ENCODE assay signal across 1 cellular context in the genomic region with DNA sequence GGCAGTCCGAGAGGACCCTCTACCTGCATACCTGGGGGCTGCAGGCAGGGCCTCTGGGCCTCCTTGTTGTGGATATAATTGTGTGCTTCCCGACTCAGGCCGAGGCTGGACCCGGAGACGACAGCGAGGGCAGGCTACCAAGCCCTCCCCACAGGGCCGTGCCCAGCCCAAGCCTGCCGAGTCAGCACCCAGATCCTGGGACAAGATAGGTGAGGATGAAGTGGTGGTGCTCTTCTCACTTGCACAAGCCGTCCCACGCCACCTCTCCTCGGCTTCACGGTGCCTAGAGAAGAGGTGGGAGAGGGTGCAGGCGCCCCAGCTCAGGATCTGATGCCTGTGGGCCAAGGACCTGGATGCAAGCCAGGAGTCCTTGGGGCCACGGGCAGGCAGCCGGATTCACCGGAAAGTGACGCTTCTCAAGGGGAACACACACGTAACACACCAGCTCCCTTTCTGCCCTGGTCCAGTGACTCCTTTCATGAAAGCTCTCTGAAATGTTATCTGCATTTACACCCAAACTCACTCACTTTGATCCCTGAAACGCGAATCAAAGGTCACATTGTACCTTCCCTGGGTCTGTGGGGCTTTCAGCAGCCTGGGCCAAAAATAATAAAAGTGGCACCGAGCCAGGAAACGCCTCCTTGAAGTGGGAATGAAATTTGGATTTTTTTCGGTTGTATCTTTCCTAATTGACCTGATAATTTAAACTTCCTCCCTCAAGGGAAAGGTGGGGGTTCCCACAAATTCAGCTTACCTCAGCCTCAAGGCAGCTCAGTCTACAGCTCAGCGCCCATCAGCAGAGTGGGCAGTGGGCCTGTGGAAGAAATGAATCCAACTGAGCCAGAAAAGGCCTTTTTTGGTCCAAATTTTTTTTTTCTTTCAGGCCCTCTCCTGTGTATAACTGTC.
TF ChIP-seq lines count a peak whose summit lies in the region.

No MANE protein-coding gene starts in this region.

TF ChIP-seq in GM12878, 131 proteins besides CTCF, POLR2A, EP300 and RAD21 (continued from another document and continues in another):
- TF ChIP-seq, protein P1, sequence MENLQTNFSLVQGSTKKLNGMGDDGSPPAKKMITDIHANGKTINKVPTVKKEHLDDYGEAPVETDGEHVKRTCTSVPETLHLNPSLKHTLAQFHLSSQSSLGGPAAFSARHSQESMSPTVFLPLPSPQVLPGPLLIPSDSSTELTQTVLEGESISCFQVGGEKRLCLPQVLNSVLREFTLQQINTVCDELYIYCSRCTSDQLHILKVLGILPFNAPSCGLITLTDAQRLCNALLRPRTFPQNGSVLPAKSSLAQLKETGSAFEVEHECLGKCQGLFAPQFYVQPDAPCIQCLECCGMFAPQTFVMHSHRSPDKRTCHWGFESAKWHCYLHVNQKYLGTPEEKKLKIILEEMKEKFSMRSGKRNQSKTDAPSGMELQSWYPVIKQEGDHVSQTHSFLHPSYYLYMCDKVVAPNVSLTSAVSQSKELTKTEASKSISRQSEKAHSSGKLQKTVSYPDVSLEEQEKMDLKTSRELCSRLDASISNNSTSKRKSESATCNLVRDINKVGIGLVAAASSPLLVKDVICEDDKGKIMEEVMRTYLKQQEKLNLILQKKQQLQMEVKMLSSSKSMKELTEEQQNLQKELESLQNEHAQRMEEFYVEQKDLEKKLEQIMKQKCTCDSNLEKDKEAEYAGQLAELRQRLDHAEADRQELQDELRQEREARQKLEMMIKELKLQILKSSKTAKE (IDR thresholded peaks at IDR 0.05; ENCODE audit: low read depth, poor library complexity, severe bottlenecking) = no peak
- TF ChIP-seq PML (IDR thresholded peaks at IDR 0.05; ENCODE audit: low read length) (peak; percentile 8), TCF12 (IDR thresholded peaks at IDR 0.05; ENCODE audit: low read depth, low read length) (no peak), TBL1XR1 (IDR thresholded peaks at IDR 0.05; ENCODE audit: low read depth, low read length) (no peak), PAX5 (IDR thresholded peaks at IDR 0.05; ENCODE audit: borderline replicate concordance, low read depth, low read length) (peak; percentile 65; the same call in 1 of the 2 replicates), MTA3 (IDR thresholded peaks at IDR 0.05; ENCODE audit: borderline replicate concordance, low read length) (no peak), SUZ12 (IDR thresholded peaks at IDR 0.05; ENCODE audit: unreplicated experiment) (no peak), NFXL1 (IDR thresholded peaks at IDR 0.05; ENCODE audit: borderline replicate concordance) (no peak), ZNF24 (IDR thresholded peaks at IDR 0.05) (no peak), RCOR1 (conservative IDR thresholded peaks at IDR 0.05; ENCODE audit: low read depth, low read length) (no peak), CREB1 (IDR thresholded peaks at IDR 0.05; ENCODE audit: low read depth) (peak; percentile 70; the same call in 1 of the 2 replicates), CHD4 (IDR thresholded peaks at IDR 0.05) (no peak), WRNIP1 (IDR thresholded peaks at IDR 0.05; ENCODE audit: borderline replicate concordance, low read depth, low read length) (no peak), GABPA (IDR thresholded peaks at IDR 0.05; ENCODE audit: low read depth) (no peak; the same call in 1 of the 2 replicates), ETV6 (conservative IDR thresholded peaks at IDR 0.05 in 1 of 2, IDR thresholded peaks at IDR 0.05 in 1 of 2; ENCODE audit: borderline replicate concordance in 1 of 2, low read depth in 1 of 2) (0 out of 4 replicates have a peak, but pooled peaks of 1 of the 2 experiments have one; percentile 44), ZNF592 (IDR thresholded peaks at IDR 0.05) (no peak; the same call in 1 of the 2 replicates), ZBED1 (IDR thresholded peaks at IDR 0.05; ENCODE audit: borderline replicate concordance) (no peak), MYC (IDR thresholded peaks at IDR 0.05; ENCODE audit: insufficient read depth, insufficient read length, insufficient replicate concordance, low read length, severe bottlenecking) (no peak), BACH1 (IDR thresholded peaks at IDR 0.05; ENCODE audit: borderline replicate concordance) (no peak), E2F4 (IDR thresholded peaks at IDR 0.05; ENCODE audit: low read depth, low read length) (no peak), KAT2A (conservative IDR thresholded peaks at IDR 0.05; ENCODE audit: control insufficient read depth, low read depth, low read length) (no peak), IKZF1 (conservative IDR thresholded peaks at IDR 0.05) (peak; percentile 30; the same call in 1 of the 2 replicates), ZNF384 (IDR thresholded peaks at IDR 0.05; ENCODE audit: borderline replicate concordance, low read depth, low read length) (no peak), SIX5 (IDR thresholded peaks at IDR 0.05; ENCODE audit: low read depth, low read length, severe bottlenecking) (no peak), STAT3 (IDR thresholded peaks at IDR 0.05; ENCODE audit: low read depth, low read length) (no peak), SREBF2 (IDR thresholded peaks at IDR 0.05; ENCODE audit: low read length) (no peak)
- TF ChIP-seq, protein P2, sequence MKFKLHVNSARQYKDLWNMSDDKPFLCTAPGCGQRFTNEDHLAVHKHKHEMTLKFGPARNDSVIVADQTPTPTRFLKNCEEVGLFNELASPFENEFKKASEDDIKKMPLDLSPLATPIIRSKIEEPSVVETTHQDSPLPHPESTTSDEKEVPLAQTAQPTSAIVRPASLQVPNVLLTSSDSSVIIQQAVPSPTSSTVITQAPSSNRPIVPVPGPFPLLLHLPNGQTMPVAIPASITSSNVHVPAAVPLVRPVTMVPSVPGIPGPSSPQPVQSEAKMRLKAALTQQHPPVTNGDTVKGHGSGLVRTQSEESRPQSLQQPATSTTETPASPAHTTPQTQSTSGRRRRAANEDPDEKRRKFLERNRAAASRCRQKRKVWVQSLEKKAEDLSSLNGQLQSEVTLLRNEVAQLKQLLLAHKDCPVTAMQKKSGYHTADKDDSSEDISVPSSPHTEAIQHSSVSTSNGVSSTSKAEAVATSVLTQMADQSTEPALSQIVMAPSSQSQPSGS (IDR thresholded peaks at IDR 0.05; ENCODE audit: low read length) = no peak
- TF ChIP-seq, protein P3, sequence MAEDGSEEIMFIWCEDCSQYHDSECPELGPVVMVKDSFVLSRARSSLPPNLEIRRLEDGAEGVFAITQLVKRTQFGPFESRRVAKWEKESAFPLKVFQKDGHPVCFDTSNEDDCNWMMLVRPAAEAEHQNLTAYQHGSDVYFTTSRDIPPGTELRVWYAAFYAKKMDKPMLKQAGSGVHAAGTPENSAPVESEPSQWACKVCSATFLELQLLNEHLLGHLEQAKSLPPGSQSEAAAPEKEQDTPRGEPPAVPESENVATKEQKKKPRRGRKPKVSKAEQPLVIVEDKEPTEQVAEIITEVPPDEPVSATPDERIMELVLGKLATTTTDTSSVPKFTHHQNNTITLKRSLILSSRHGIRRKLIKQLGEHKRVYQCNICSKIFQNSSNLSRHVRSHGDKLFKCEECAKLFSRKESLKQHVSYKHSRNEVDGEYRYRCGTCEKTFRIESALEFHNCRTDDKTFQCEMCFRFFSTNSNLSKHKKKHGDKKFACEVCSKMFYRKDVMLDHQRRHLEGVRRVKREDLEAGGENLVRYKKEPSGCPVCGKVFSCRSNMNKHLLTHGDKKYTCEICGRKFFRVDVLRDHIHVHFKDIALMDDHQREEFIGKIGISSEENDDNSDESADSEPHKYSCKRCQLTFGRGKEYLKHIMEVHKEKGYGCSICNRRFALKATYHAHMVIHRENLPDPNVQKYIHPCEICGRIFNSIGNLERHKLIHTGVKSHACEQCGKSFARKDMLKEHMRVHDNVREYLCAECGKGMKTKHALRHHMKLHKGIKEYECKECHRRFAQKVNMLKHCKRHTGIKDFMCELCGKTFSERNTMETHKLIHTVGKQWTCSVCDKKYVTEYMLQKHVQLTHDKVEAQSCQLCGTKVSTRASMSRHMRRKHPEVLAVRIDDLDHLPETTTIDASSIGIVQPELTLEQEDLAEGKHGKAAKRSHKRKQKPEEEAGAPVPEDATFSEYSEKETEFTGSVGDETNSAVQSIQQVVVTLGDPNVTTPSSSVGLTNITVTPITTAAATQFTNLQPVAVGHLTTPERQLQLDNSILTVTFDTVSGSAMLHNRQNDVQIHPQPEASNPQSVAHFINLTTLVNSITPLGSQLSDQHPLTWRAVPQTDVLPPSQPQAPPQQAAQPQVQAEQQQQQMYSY (CRISPR knock-in tag; IDR thresholded peaks at IDR 0.05) = no peak
- TF ChIP-seq, protein P4, sequence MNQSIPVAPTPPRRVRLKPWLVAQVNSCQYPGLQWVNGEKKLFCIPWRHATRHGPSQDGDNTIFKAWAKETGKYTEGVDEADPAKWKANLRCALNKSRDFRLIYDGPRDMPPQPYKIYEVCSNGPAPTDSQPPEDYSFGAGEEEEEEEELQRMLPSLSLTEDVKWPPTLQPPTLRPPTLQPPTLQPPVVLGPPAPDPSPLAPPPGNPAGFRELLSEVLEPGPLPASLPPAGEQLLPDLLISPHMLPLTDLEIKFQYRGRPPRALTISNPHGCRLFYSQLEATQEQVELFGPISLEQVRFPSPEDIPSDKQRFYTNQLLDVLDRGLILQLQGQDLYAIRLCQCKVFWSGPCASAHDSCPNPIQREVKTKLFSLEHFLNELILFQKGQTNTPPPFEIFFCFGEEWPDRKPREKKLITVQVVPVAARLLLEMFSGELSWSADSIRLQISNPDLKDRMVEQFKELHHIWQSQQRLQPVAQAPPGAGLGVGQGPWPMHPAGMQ (IDR thresholded peaks at IDR 0.05; ENCODE audit: borderline replicate concordance) = no peak
- TF ChIP-seq, protein P5, sequence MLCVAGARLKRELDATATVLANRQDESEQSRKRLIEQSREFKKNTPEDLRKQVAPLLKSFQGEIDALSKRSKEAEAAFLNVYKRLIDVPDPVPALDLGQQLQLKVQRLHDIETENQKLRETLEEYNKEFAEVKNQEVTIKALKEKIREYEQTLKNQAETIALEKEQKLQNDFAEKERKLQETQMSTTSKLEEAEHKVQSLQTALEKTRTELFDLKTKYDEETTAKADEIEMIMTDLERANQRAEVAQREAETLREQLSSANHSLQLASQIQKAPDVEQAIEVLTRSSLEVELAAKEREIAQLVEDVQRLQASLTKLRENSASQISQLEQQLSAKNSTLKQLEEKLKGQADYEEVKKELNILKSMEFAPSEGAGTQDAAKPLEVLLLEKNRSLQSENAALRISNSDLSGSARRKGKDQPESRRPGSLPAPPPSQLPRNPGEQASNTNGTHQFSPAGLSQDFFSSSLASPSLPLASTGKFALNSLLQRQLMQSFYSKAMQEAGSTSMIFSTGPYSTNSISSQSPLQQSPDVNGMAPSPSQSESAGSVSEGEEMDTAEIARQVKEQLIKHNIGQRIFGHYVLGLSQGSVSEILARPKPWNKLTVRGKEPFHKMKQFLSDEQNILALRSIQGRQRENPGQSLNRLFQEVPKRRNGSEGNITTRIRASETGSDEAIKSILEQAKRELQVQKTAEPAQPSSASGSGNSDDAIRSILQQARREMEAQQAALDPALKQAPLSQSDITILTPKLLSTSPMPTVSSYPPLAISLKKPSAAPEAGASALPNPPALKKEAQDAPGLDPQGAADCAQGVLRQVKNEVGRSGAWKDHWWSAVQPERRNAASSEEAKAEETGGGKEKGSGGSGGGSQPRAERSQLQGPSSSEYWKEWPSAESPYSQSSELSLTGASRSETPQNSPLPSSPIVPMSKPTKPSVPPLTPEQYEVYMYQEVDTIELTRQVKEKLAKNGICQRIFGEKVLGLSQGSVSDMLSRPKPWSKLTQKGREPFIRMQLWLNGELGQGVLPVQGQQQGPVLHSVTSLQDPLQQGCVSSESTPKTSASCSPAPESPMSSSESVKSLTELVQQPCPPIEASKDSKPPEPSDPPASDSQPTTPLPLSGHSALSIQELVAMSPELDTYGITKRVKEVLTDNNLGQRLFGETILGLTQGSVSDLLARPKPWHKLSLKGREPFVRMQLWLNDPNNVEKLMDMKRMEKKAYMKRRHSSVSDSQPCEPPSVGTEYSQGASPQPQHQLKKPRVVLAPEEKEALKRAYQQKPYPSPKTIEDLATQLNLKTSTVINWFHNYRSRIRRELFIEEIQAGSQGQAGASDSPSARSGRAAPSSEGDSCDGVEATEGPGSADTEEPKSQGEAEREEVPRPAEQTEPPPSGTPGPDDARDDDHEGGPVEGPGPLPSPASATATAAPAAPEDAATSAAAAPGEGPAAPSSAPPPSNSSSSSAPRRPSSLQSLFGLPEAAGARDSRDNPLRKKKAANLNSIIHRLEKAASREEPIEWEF (IDR thresholded peaks at IDR 0.05; ENCODE audit: insufficient replicate concordance, low read depth, low read length) = no peak
